2 cellular contexts compared by ENCODE assay signal in genomic region chr2:153584244-153584643, GRCh38.
TF ChIP-seq lines count a peak whose summit lies in the region.

No MANE protein-coding gene starts in this region.

TF ChIP-seq in GM23338, 12 proteins besides CTCF, POLR2A, EP300 and RAD21 (continued from another document):
- TF ChIP-seq ZNF462 (CRISPR knock-in tag; IDR thresholded peaks at IDR 0.05) (no peak), ETS1 (IDR thresholded peaks at IDR 0.05) (no peak), EZH2phosphoT487 (IDR thresholded peaks at IDR 0.05; ENCODE audit: unreplicated experiment) (no peak), STAT1 (IDR thresholded peaks at IDR 0.05; ENCODE audit: unreplicated experiment) (no peak), CREB1 (CRISPR knock-in tag; IDR thresholded peaks at IDR 0.05; ENCODE audit: low read depth) (no peak), JUNB (IDR thresholded peaks at IDR 0.05; ENCODE audit: unreplicated experiment) (no peak), POLR2AphosphoS5 (IDR thresholded peaks at IDR 0.05; ENCODE audit: low read depth) (no peak), EZH2 (IDR thresholded peaks at IDR 0.05; ENCODE audit: low read depth, unreplicated experiment) (no peak), ZNF331 (CRISPR knock-in tag; IDR thresholded peaks at IDR 0.05; ENCODE audit: low read depth) (no peak), REST (IDR thresholded peaks at IDR 0.05; ENCODE audit: unreplicated experiment) (no peak), ZNF114 (CRISPR knock-in tag; IDR thresholded peaks at IDR 0.05) (no peak)

TF ChIP-seq in H1, 55 proteins besides CTCF, POLR2A, EP300 and RAD21 (continued from another document):
- TF ChIP-seq USF2 (IDR thresholded peaks at IDR 0.05; ENCODE audit: low read length) (no peak), YY1 (IDR thresholded peaks at IDR 0.05; ENCODE audit: low read depth, low read length) (no peak), SP2 (IDR thresholded peaks at IDR 0.05; ENCODE audit: low read length) (no peak), POLR2AphosphoS5 (IDR thresholded peaks at IDR 0.05; ENCODE audit: low read depth, low read length) (no peak), RNF2 (IDR thresholded peaks at IDR 0.05; ENCODE audit: borderline replicate concordance, low read depth, low read length, missing control alignments, poor library complexity, severe bottlenecking) (no peak), SIRT6 (IDR thresholded peaks at IDR 0.05; ENCODE audit: low read length) (no peak), RFX5 (IDR thresholded peaks at IDR 0.05; ENCODE audit: borderline replicate concordance, low read depth, low read length) (no peak), TAF1 (IDR thresholded peaks at IDR 0.05; ENCODE audit: low read depth, low read length) (no peak), ASH2L (IDR thresholded peaks at IDR 0.05; ENCODE audit: low read length) (no peak), NRF1 (IDR thresholded peaks at IDR 0.05; ENCODE audit: low read depth, low read length) (no peak), CBX8 (IDR thresholded peaks at IDR 0.05; ENCODE audit: borderline replicate concordance, low read depth, low read length) (no peak)
